In genomic region chr5:37683072-37683471, GRCh38 we compare ENCODE assay signal across 31 cellular contexts.
DNase-seq lines count a peak whose midpoint lies in the region; FAIRE-seq and TF ChIP-seq lines count a peak whose summit lies in the region.
"Had no signal": no experiment of that assay in that cellular context is flagged by ENCODE, and none has a peak within 500 bp of the region (broad histone marks: within the 10 kb centered on the region; RNA-seq: fewer than 3 reads in every experiment).

No MANE protein-coding gene starts in this region.

- H3K36me3 ChIP-seq in HEK293 (ENCODE audit: control insufficient read depth in 2 of 2, insufficient read depth in 1 of 2, low read length in 2 of 2) (no peaks in the 10 kb centered on the region), endothelial cell of umbilical vein (ENCODE audit: control insufficient read depth in 2 of 2, extremely low read depth in 1 of 2, insufficient read depth in 2 of 2, low read length in 2 of 2) (no peaks in the 10 kb centered on the region)
- H3K36me3 ChIP-seq: BE2C, BLaER1 had no signal

- no TSS peak for BruUV-seq in endothelial cell of umbilical vein (replicated peaks; lab: Mats Ljungman, UMichigan)

- no peak overlapping the region for H3K9ac ChIP-seq in endothelial cell of umbilical vein (replicated peaks; ENCODE audit: extremely low read depth, insufficient read depth, low read length)
- H3K9ac ChIP-seq: BLaER1; BLaER1 treated with 17β-estradiol and CSF1 and Interleukin-3, amounts not matched to agents 10 nM and 100 nM had no signal

- FAIRE-seq in endothelial cell of umbilical vein (lab: Jason Lieb, UNC): peak; percentile 8
- no peak for FAIRE-seq in H54 (lab: Jason Lieb, UNC)
- FAIRE-seq: A204.1, A549, D721Med had no signal

- H3K4me2 ChIP-seq in endothelial cell of umbilical vein (ENCODE audit: insufficient read depth, low read length): no peak overlapping the region
- H3K4me2 ChIP-seq: A549; BLaER1; BLaER1 treated with 17β-estradiol and CSF1 and Interleukin-3, amounts not matched to agents 10 nM and 100 nM had no signal

- H3K27ac ChIP-seq in HEK293 (ENCODE audit: extremely low read depth, low read depth, low read length) (no peak overlapping the region), endothelial cell of umbilical vein (ENCODE audit: insufficient read depth, low read depth, low read length) (no peak overlapping the region)
- H3K27ac ChIP-seq: 22Rv1; A549; BLaER1; BLaER1 treated with 17β-estradiol and CSF1 and Interleukin-3, amounts not matched to agents 10 nM and 100 nM; C4-2B had no signal

- POLR2A ChIA-PET in HEK293 (lab: Yijun Ruan, JAX): no interaction called here
- POLR2A ChIA-PET in endothelial cell of umbilical vein (lab: Charles Lee): no interaction called here

- H4K20me1 ChIP-seq in endothelial cell of umbilical vein (replicated peaks; ENCODE audit: control insufficient read depth, extremely low read depth, insufficient read depth, low read length): no peaks in the 10 kb centered on the region
- H4K20me1 ChIP-seq: BLaER1; BLaER1 treated with 17β-estradiol and CSF1 and Interleukin-3, amounts not matched to agents 10 nM and 100 nM had no signal

- H3K4me1 ChIP-seq in HEK293 (ENCODE audit: control insufficient read depth, insufficient read depth, low read length): 0 out of 2 replicates have a peak, but pooled peaks cover 2% of the 10 kb centered on the region
- H3K4me1 ChIP-seq in endothelial cell of umbilical vein (ENCODE audit: control insufficient read depth, extremely low read depth, insufficient read depth, low read length): no peaks in the 10 kb centered on the region
- H3K4me1 ChIP-seq: BE2C; BLaER1; BLaER1 treated with 17β-estradiol and CSF1 and Interleukin-3, amounts not matched to agents 10 nM and 100 nM; Caco-2 had no signal

- H3K79me2 ChIP-seq in endothelial cell of umbilical vein (ENCODE audit: control insufficient read depth, insufficient read depth, low read length): no peaks in the 10 kb centered on the region

- DNase-seq in endothelial cell of umbilical vein (ENCODE audit: low read depth, low spot score) (no peak), H54 (ENCODE audit: insufficient read length, low spot score) (no peak), NCI-H226 (no peak)
- DNase-seq: 8988T; ACHN; AML-193; BE2C; C1 segment of cervical spinal cord; Caco-2; Calu3; CD4-positive, alpha-beta memory T cell; CD4-positive, alpha-beta T cell; CD4-positive, CD25-positive, alpha-beta regulatory T cell; CD8-positive, alpha-beta memory T cell; CD8-positive, alpha-beta T cell; COR-L47; DMS 273 treated with DMSO at 0.1 percent for 48 hours; DMS153; DMS53; DMS79; DMS79 treated with DMSO at 0.1 percent for 48 hours; DND-41; EL had no signal

- H3K9me3 ChIP-seq in HEK293 (ENCODE audit: control insufficient read depth, insufficient read depth, low read depth, low read length) (no peaks in the 10 kb centered on the region), endothelial cell of umbilical vein (replicated peaks; ENCODE audit: control insufficient read depth, insufficient read depth, low read length) (no peaks in the 10 kb centered on the region)
- H3K9me3 ChIP-seq: BE2C, Caco-2 had no signal

- intact Hi-C loops in endothelial cell of umbilical vein (cut with micrococcal nuclease): no loop called here

- dilution Hi-C loops in endothelial cell of umbilical vein (cut with MboI; ENCODE audit: extremely low pct_ligation_motif_present, low sequenced_read_pairs): no loop called here

- H3K27me3 ChIP-seq in endothelial cell of umbilical vein (ENCODE audit: control insufficient read depth in 2 of 2, insufficient read depth in 2 of 2, low read length in 2 of 2): no peaks in the 10 kb centered on the region
- H3K27me3 ChIP-seq: BE2C; BLaER1; BLaER1 treated with 17β-estradiol and CSF1 and Interleukin-3, amounts not matched to agents 10 nM and 100 nM had no signal

- no peaks in the 10 kb centered on the region for H3K9me1 ChIP-seq in endothelial cell of umbilical vein (replicated peaks; ENCODE audit: control insufficient read depth, extremely low read depth, insufficient read depth, low read length)

- H2AFZ ChIP-seq in endothelial cell of umbilical vein (ENCODE audit: low read depth, low read length): no peak overlapping the region

- TF ChIP-seq CTCF in HEK293 (tag by site-specific recombination; IDR thresholded peaks at IDR 0.05): no peak
- no peak for TF ChIP-seq CTCF in endothelial cell of umbilical vein (IDR thresholded peaks at IDR 0.05; ENCODE audit: extremely low read depth in 1 of 2, insufficient read depth in 1 of 2, low read depth in 1 of 2, low read length in 2 of 2)

- CTCF ChIA-PET in HEK293 (lab: Yijun Ruan, JAX): no interaction called here
- CTCF ChIA-PET in endothelial cell of umbilical vein (lab: Charles Lee): interaction anchor here (1.1 kb wide), 1 partner anchor 22 kb away, joined by 3 read pairs; no protein-coding TSS in a partner anchor

- TF ChIP-seq POLR2A in endothelial cell of umbilical vein (IDR thresholded peaks at IDR 0.05; ENCODE audit: low read depth, low read length): no peak
- no peak for TF ChIP-seq POLR2A in H54 (IDR thresholded peaks at IDR 0.05; ENCODE audit: low read depth, low read length)

- no peak overlapping the region for H3K4me3 ChIP-seq in HEK293 (ENCODE audit: low read depth, low read length)
- H3K4me3 ChIP-seq in endothelial cell of umbilical vein (replicated peaks in 1 of 3; ENCODE audit: insufficient read depth in 1 of 3, low read depth in 1 of 3, low read length in 3 of 3): no peak overlapping the region
- H3K4me3 ChIP-seq: A549; BLaER1; BLaER1 treated with 17β-estradiol and CSF1 and Interleukin-3, amounts not matched to agents 10 nM and 100 nM had no signal

TF ChIP-seq in HEK293, 187 proteins besides CTCF, POLR2A, EP300 and RAD21:
- TF ChIP-seq ZNF529 (tag by site-specific recombination; IDR thresholded peaks at IDR 0.05; ENCODE audit: insufficient replicate concordance) (peak; percentile 81), HOXD13 (CRISPR knock-in tag; IDR thresholded peaks at IDR 0.05; ENCODE audit: borderline replicate concordance) (no peak), SETDB1 (IDR thresholded peaks at IDR 0.05; ENCODE audit: insufficient read length, low read length) (peak; percentile 55)

TF ChIP-seq in endothelial cell of umbilical vein, 7 proteins besides CTCF, POLR2A, EP300 and RAD21:
- no peak for TF ChIP-seq JUN (IDR thresholded peaks at IDR 0.05; ENCODE audit: borderline replicate concordance, insufficient read depth, insufficient read length, low read depth)
- TF ChIP-seq GATA2 (IDR thresholded peaks at IDR 0.05; ENCODE audit: insufficient read depth, insufficient read length, low read depth, low read length): no peak
- no peak for TF ChIP-seq MAX (IDR thresholded peaks at IDR 0.05; ENCODE audit: insufficient read depth, insufficient read length)
- TF ChIP-seq FOS (IDR thresholded peaks at IDR 0.05; ENCODE audit: borderline replicate concordance, insufficient read depth, low read length): no peak
- no peak for TF ChIP-seq EZH2 (IDR thresholded peaks at IDR 0.05; ENCODE audit: borderline replicate concordance, low read depth, low read length, severe bottlenecking)
